Comparison of ENCODE assay signal across 27 cellular contexts in genomic region chr19:30909216-30909615, GRCh38.
"Had no signal": no experiment of that assay in that cellular context is flagged by ENCODE, and none has a peak within 500 bp of the region (broad histone marks: within the 10 kb centered on the region; RNA-seq: fewer than 3 reads in every experiment).

No MANE protein-coding gene starts in this region.

- ATAC-seq: mucosa of descending colon; naive thymus-derived CD4-positive, alpha-beta T cell; natural killer cell treated with Interleukin-12 subunit alpha and Interleukin-12 subunit beta and Interleukin-15 and Interleukin-18, amount 100 ng/mL, for 72 hours; right cardiac atrium; sciatic nerve; stimulated activated naive B cell treated with anti-CD40 and anti-IgM and Interleukin-4, amounts not matched to agents 10 μg/mL and 1 μg/mL and 100 μg/mL, for 72 hours; stimulated activated naive CD8-positive, alpha-beta T cell treated with anti-CD3 and anti-CD28 coated beads, Interleukin-15, Interleukin-2, amounts not matched to agents 100 U/mL and 50 U/mL, for 24 hours; upper lobe of right lung had no signal

- H3K27me3 ChIP-seq: hepatocyte, ovary, testis, tibial artery, upper lobe of right lung had no signal

- H3K4me3 Mint-ChIP-seq: naive thymus-derived CD4-positive, alpha-beta T cell; natural killer cell treated with Interleukin-12 subunit alpha and Interleukin-12 subunit beta and Interleukin-15 and Interleukin-18, amount 100 ng/mL, for 72 hours; stimulated activated naive B cell treated with anti-CD40 and anti-IgM and Interleukin-4, amounts not matched to agents 10 μg/mL and 1 μg/mL and 100 μg/mL, for 72 hours had no signal

- H3K27ac Mint-ChIP-seq: naive thymus-derived CD4-positive, alpha-beta T cell; natural killer cell treated with Interleukin-12 subunit alpha and Interleukin-12 subunit beta and Interleukin-15 and Interleukin-18, amount 100 ng/mL, for 72 hours; stimulated activated naive B cell treated with anti-CD40 and anti-IgM and Interleukin-4, amounts not matched to agents 10 μg/mL and 1 μg/mL and 100 μg/mL, for 72 hours had no signal

- H3K36me3 ChIP-seq: left ventricle myocardium inferior, ovary, prostate gland, stomach, tibial artery, upper lobe of right lung had no signal

- H3K9me3 ChIP-seq: left ventricle myocardium inferior, mucosa of descending colon, ovary, prostate gland, stomach, testis, tibial artery, upper lobe of right lung had no signal

- H3K4me3 ChIP-seq: hepatocyte, left ventricle myocardium inferior, lung, mucosa of descending colon, ovary, prostate gland, skin epidermis, stomach, testis, tibial artery, upper lobe of right lung had no signal

- H3K4me2 ChIP-seq: hepatocyte had no signal

- H3K27ac ChIP-seq: hepatocyte, left ventricle myocardium inferior, ovary, prostate gland, skin epidermis, stomach, testis, tibial artery, upper lobe of right lung had no signal

- DNase-seq: islet precursor cell; left ventricle myocardium inferior; mesendoderm; midbrain; mucosa of descending colon; naive thymus-derived CD4-positive, alpha-beta T cell; ovary; posterior cingulate gyrus; retina; right cardiac atrium; stimulated activated CD4-positive, alpha-beta T cell treated with anti-CD3 and anti-CD28 coated beads, Interleukin-12 subunit alpha, Interleukin-12 subunit beta, amount 100 ng/mL, for 4 hours; stimulated activated CD4-positive, alpha-beta T cell treated with anti-CD3 and anti-CD28 coated beads, Interleukin-15, amount 100 ng/mL, for 24 hours; stimulated activated CD4-positive, alpha-beta T cell treated with anti-CD3 and anti-CD28 coated beads, Interleukin-2, amount 100 ng/mL, for 24 hours; stimulated activated CD4-positive, alpha-beta T cell treated with anti-CD3 and anti-CD28 coated beads, Interleukin-4, amount 100 ng/mL, for 1 hour; stimulated activated naive B cell treated with anti-CD40 and anti-IgM and Interleukin-4, amounts not matched to agents 10 μg/mL and 1 μg/mL and 100 μg/mL, for 72 hours; stimulated activated naive CD8-positive, alpha-beta T cell treated with anti-CD3 and anti-CD28 coated beads, Interleukin-15, Interleukin-2, amounts not matched to agents 100 U/mL and 50 U/mL, for 24 hours; stomach; testis; tibial artery; trophoblast cell; upper lobe of right lung had no signal

- H3K4me1 ChIP-seq: left ventricle myocardium inferior, prostate gland, stomach, testis, tibial artery, upper lobe of right lung had no signal

- H3K9me3 Mint-ChIP-seq: natural killer cell treated with Interleukin-12 subunit alpha and Interleukin-12 subunit beta and Interleukin-15 and Interleukin-18, amount 100 ng/mL, for 72 hours; stimulated activated naive B cell treated with anti-CD40 and anti-IgM and Interleukin-4, amounts not matched to agents 10 μg/mL and 1 μg/mL and 100 μg/mL, for 72 hours had no signal

- H3K27me3 Mint-ChIP-seq: stimulated activated naive B cell treated with anti-CD40 and anti-IgM and Interleukin-4, amounts not matched to agents 10 μg/mL and 1 μg/mL and 100 μg/mL, for 72 hours had no signal

- H3K4me1 Mint-ChIP-seq: naive thymus-derived CD4-positive, alpha-beta T cell; stimulated activated naive B cell treated with anti-CD40 and anti-IgM and Interleukin-4, amounts not matched to agents 10 μg/mL and 1 μg/mL and 100 μg/mL, for 72 hours had no signal

- H3K36me3 Mint-ChIP-seq: naive thymus-derived CD4-positive, alpha-beta T cell; natural killer cell treated with Interleukin-12 subunit alpha and Interleukin-12 subunit beta and Interleukin-15 and Interleukin-18, amount 100 ng/mL, for 72 hours; stimulated activated naive B cell treated with anti-CD40 and anti-IgM and Interleukin-4, amounts not matched to agents 10 μg/mL and 1 μg/mL and 100 μg/mL, for 72 hours had no signal
